8 cellular contexts compared by ENCODE assay signal in the genomic region with DNA sequence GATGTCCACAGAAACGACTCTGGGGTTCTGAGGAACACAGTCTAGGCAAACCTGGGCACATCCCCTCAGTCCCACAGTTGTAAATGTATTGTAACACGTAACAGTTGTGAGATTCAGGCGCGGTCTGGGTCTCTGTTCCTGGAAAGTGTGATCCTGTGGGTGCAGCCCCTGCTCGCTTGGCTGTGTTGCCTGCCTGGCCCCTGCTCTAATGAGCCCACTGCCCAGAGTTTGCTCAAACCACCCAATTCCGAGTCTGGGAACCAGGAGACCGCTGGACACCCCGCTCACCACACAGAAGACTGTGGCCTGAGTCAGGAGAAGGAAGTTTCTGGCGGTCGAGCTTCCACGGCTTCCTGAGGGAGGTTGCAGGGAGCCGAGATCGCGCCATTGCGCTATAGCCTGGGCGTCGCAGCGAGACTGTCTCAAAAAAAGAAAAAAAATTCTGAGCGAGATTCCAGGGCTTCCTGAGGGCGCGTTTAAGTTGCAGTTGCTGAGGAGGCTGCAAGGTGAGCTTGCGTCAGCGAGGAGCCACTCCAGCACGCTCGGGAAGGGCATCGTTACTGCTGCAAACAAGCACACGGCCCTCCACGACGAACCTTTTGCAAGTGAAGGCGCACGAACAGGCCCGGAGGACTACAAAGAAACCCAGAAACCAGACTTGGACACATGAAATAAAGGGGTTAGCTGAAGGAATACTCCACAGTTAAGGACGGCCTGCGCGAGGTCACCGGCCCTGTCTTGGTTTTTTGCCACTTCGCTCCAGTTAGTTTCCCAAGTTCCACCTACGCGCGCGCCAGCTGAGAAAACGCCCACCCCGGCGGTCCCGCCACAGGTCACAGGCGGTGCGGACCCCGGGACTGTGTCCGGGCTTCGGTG. TPM values are rescaled to one million over a fixed set of nuclear protein-coding genes. Genes with fewer than 3 reads are reported as not detected.
A peak's percentile ranks its signal among the peaks of the same experiment; 100 is the strongest.
DNase-seq lines count a peak whose midpoint lies in the region; ATAC-seq lines count a peak whose summit lies in the region.

No MANE protein-coding gene starts in this region.

- H3K27ac Mint-ChIP-seq in dendritic cell treated with granulocyte-macrophage colony-stimulating factor and Interleukin-4, amounts not matched to agents 40 ng/mL and 50 ng/mL, for 4 days: peak overlapping the region; percentile 98

- H3K4me1 Mint-ChIP-seq in dendritic cell treated with granulocyte-macrophage colony-stimulating factor and Interleukin-4, amounts not matched to agents 40 ng/mL and 50 ng/mL, for 4 days (ENCODE audit: low read depth): peaks cover 45% of the 10 kb centered on the region

- no peaks in the 10 kb centered on the region for H3K9me3 Mint-ChIP-seq in dendritic cell treated with granulocyte-macrophage colony-stimulating factor and Interleukin-4, amounts not matched to agents 40 ng/mL and 50 ng/mL, for 4 days

- H3K36me3 Mint-ChIP-seq in dendritic cell treated with granulocyte-macrophage colony-stimulating factor and Interleukin-4, amounts not matched to agents 40 ng/mL and 50 ng/mL, for 4 days (ENCODE audit: low read depth): peaks cover 21% of the 10 kb centered on the region

- no peaks in the 10 kb centered on the region for H3K27me3 Mint-ChIP-seq in dendritic cell treated with granulocyte-macrophage colony-stimulating factor and Interleukin-4, amounts not matched to agents 40 ng/mL and 50 ng/mL, for 4 days

- peaks cover 20% of the 10 kb centered on the region for H3K4me1 ChIP-seq in mucosa of stomach (ENCODE audit: control insufficient read depth, insufficient read depth, low read length)

- no peaks in the 10 kb centered on the region for H3K27me3 ChIP-seq in mucosa of stomach (ENCODE audit: control insufficient read depth, insufficient read depth, low read length)

- peak; percentile 42 for DNase-seq in NCI-H2171 treated with DMSO at 0.1 percent for 48 hours (lab: John Stamatoyannopoulos, UW)
- no peak for DNase-seq in NCI-H2171 (lab: John Stamatoyannopoulos, UW)
- DNase-seq in OCI-M1 (lab: John Stamatoyannopoulos, UW): peak; percentile 61
- DNase-seq in occipital lobe (lab: John Stamatoyannopoulos, UW): no peak
- DNase-seq in OCI-M2 (lab: John Stamatoyannopoulos, UW; ENCODE audit: unreplicated experiment): no peak

- peak overlapping the region; percentile 98 for H3K4me3 Mint-ChIP-seq in dendritic cell treated with granulocyte-macrophage colony-stimulating factor and Interleukin-4, amounts not matched to agents 40 ng/mL and 50 ng/mL, for 4 days

- intact Hi-C loops in dendritic cell treated with granulocyte-macrophage colony-stimulating factor and Interleukin-4, amounts not matched to agents 40 ng/mL and 50 ng/mL, for 4 days (cut with micrococcal nuclease): no loop called here

- ATAC-seq in HG02610 (IDR thresholded peaks at IDR 0.05; ENCODE audit: unreplicated experiment): no peak

- peak overlapping the region; percentile 57 for H3K9ac ChIP-seq in mucosa of stomach (ENCODE audit: low read length)

- H3K36me3 ChIP-seq in mucosa of stomach (ENCODE audit: control insufficient read depth, insufficient read depth, low read length): no peaks in the 10 kb centered on the region

- H3K4me3 ChIP-seq in mucosa of stomach (ENCODE audit: low read length): peak overlapping the region; percentile 67

- H3K9me3 ChIP-seq in mucosa of stomach (ENCODE audit: control insufficient read depth, low read length): no peaks in the 10 kb centered on the region

RNA-seq across cellular contexts. Expression of a gene that starts 1.1 kb away (rescaled TPM):
- total RNA-seq in occipital lobe: 3.0 TPM

RNA-seq across cellular contexts. Expression of a gene that starts 1.4 kb away (rescaled TPM):
- total RNA-seq in occipital lobe: 18.4 TPM

RNA-seq across cellular contexts. Expression of a gene that starts 36.4 kb away (rescaled TPM):
- 11.7 TPM for total RNA-seq in occipital lobe

RNA-seq across cellular contexts. Expression of a gene that starts 37.2 kb away (rescaled TPM):
- 82.7 TPM for total RNA-seq in occipital lobe

Comparison
In these comparisons a context has a peak if more than half of its experiments do, and no peak if none do; other contexts are left out.
1. DNase-seq: peak in NCI-H2171 treated with DMSO at 0.1 percent for 48 hours (single experiment) and OCI-M1 (single experiment); none in NCI-H2171 (single experiment), occipital lobe (single experiment) and OCI-M2 (single experiment).